8 cellular contexts compared by ENCODE assay signal in genomic region chr1:26305667-26306289, GRCh38. TPM values are rescaled to one million over a fixed set of nuclear protein-coding genes. Genes with fewer than 3 reads are reported as not detected.
DNase-seq lines count a peak whose midpoint lies in the region; ATAC-seq and TF ChIP-seq lines count a peak whose summit lies in the region.

No MANE protein-coding gene starts in this region.

- H3K4me1 ChIP-seq in mucosa of stomach (ENCODE audit: control insufficient read depth, insufficient read depth, low read length) = peaks cover 11% of the 10 kb centered on the region

- peak overlapping the region; percentile 73 for H3K9ac ChIP-seq in mucosa of stomach (ENCODE audit: low read length)

- no peaks in the 10 kb centered on the region for H3K27me3 Mint-ChIP-seq in IgD-negative memory B cell

- H3K27me3 ChIP-seq in mucosa of stomach (ENCODE audit: control insufficient read depth, insufficient read depth, low read length) = no peaks in the 10 kb centered on the region

- H3K4me3 Mint-ChIP-seq in IgD-negative memory B cell = peak overlapping the region; percentile 93 to 100 (median 97)

- no peaks in the 10 kb centered on the region for H3K36me3 ChIP-seq in mucosa of stomach (ENCODE audit: control insufficient read depth, insufficient read depth, low read length)

- in situ Hi-C loops in astrocyte of the spinal cord (cut with HindIII; ENCODE audit: low sequenced_read_pairs) = no loop called here

- peak overlapping the region; percentile 92 to 98 (median 96) for H3K27ac Mint-ChIP-seq in IgD-negative memory B cell

- ATAC-seq in GM18517 (IDR thresholded peaks at IDR 0.05; ENCODE audit: unreplicated experiment) (peak; percentile 7), GM19463 (IDR thresholded peaks at IDR 0.05; ENCODE audit: unreplicated experiment) (no peak)

- peaks cover 20 to 24% (median 23%) of the 10 kb centered on the region in 3 donors for H3K4me1 Mint-ChIP-seq in IgD-negative memory B cell

- no peaks in the 10 kb centered on the region for H3K9me3 Mint-ChIP-seq in IgD-negative memory B cell

- DNase-seq in astrocyte of the spinal cord (ENCODE audit: low read depth, low spot score) (no peak), kidney glomerular epithelial cell (lab: John Stamatoyannopoulos, UW) (no peak), retina (no peak), NCI-H1436 treated with DMSO at 0.1 percent for 48 hours (lab: John Stamatoyannopoulos, UW) (no peak)

- TF ChIP-seq CTCF in astrocyte of the spinal cord (IDR thresholded peaks at IDR 0.05; ENCODE audit: low read depth, low read length) = no peak

- H3K36me3 Mint-ChIP-seq in IgD-negative memory B cell = peaks cover 3% of the 10 kb centered on the region

- H3K9me3 ChIP-seq in mucosa of stomach (ENCODE audit: control insufficient read depth, low read length) = no peaks in the 10 kb centered on the region

- H3K4me3 ChIP-seq in astrocyte of the spinal cord (ENCODE audit: low read depth, low read length) = peak overlapping the region; percentile 94
- H3K4me3 ChIP-seq in mucosa of stomach (ENCODE audit: low read length) = peak overlapping the region; percentile 77

RNA-seq across cellular contexts. Expression of gene UBXN11, which starts 0.7 kb away (rescaled TPM):
- polyA plus RNA-seq in IgD-negative memory B cell = 11.2 TPM

RNA-seq across cellular contexts. Expression of gene CD52, which starts 12.0 kb away (rescaled TPM):
- polyA plus RNA-seq in IgD-negative memory B cell = 10,525 TPM

RNA-seq across cellular contexts. Expression of gene SH3BGRL3, which starts 25.9 kb away (rescaled TPM):
- 1,152 TPM for polyA plus RNA-seq in IgD-negative memory B cell

RNA-seq across cellular contexts. Expression of gene CRYBG2, which starts 48.2 kb away (rescaled TPM):
- polyA plus RNA-seq in IgD-negative memory B cell = 3.1 TPM
